In genomic region chr10:15789793-15790525, GRCh38 we compare ENCODE assay signal across 13 cellular contexts.
DNase-seq lines count a peak whose midpoint lies in the region; ATAC-seq and TF ChIP-seq lines count a peak whose summit lies in the region.
"Had no signal": no experiment of that assay in that cellular context is flagged by ENCODE, and none has a peak within 500 bp of the region (broad histone marks: within the 10 kb centered on the region; RNA-seq: fewer than 3 reads in every experiment).

No MANE protein-coding gene starts in this region.

- no peak overlapping the region for H3K4me2 ChIP-seq in GM23338

- ATAC-seq in GM23338 = no peak
- no peak for ATAC-seq in GM18861 (IDR thresholded peaks at IDR 0.05; ENCODE audit: unreplicated experiment)

- TF ChIP-seq CTCF in GM23338 (conservative IDR thresholded peaks at IDR 0.05; ENCODE audit: low read depth in 2 of 2) (no peak), adrenal gland (IDR thresholded peaks at IDR 0.05) (no peak), foreskin fibroblast (IDR thresholded peaks at IDR 0.05; ENCODE audit: low read depth, low read length) (no peak), mesothelial cell of epicardium (IDR thresholded peaks at IDR 0.05; ENCODE audit: unreplicated experiment) (no peak)

- H3K9me2 ChIP-seq in GM23338 (ENCODE audit: insufficient read depth) = no peaks in the 10 kb centered on the region

- H3K36me3 Mint-ChIP-seq in GM23338 (ENCODE audit: low read depth) (no peaks in the 10 kb centered on the region), mesothelial cell of epicardium (peaks cover 20% of the 10 kb centered on the region)

- H3K9me3 ChIP-seq in adrenal gland (replicated peaks in 1 of 3) (no peaks in the 10 kb centered on the region), subcutaneous abdominal adipose tissue (ENCODE audit: control insufficient read depth in 5 of 5, low read length in 5 of 5) (no peaks in the 10 kb centered on the region)
- H3K9me3 ChIP-seq: psoas muscle had no signal

- H3K27ac ChIP-seq in GM23338 (ENCODE audit: low read depth) (no peak overlapping the region), adrenal gland (peak overlapping the region in 4 of 5 donors; percentile 17 to 81 (median 54)), subcutaneous abdominal adipose tissue (ENCODE audit: low read depth, low read length) (peak overlapping the region; percentile 24)
- H3K27ac ChIP-seq: cardiac muscle cell, psoas muscle had no signal

- H3K36me3 ChIP-seq in GM23338 (ENCODE audit: insufficient read depth) = no peaks in the 10 kb centered on the region
- H3K36me3 ChIP-seq in adrenal gland (replicated peaks in 1 of 2) = peaks cover 0 to 7% of the 10 kb centered on the region in 2 donors
- H3K36me3 ChIP-seq in subcutaneous abdominal adipose tissue (ENCODE audit: control insufficient read depth in 5 of 5, insufficient read depth in 5 of 5, low read length in 5 of 5) = peaks cover 12 to 32% (median 27%) of the 10 kb centered on the region in 5 donors
- H3K36me3 ChIP-seq: cardiac muscle cell had no signal

- no peak for TF ChIP-seq POLR2A in adrenal gland (IDR thresholded peaks at IDR 0.05)

- DNase-seq in GM23338 (ENCODE audit: low spot score) (no peak), adrenal gland (peak in 4 of 7 donors; percentile 20 to 35 (median 30)), foreskin fibroblast (peak; percentile 80 to 89), mesothelial cell of epicardium (ENCODE audit: low spot score in 2 of 2, unreplicated experiment in 2 of 2) (no peak)
- no peak for DNase-seq in activated CD8-positive, alpha-beta memory T cell treated with anti-CD3 and anti-CD28 coated beads, Interleukin-2, amount 50 U/mL, for 4 hours
- DNase-seq: activated CD8-positive, alpha-beta memory T cell treated with anti-CD3 and anti-CD28 coated beads, Interleukin-2, amount 50 U/mL, for 48 hours; NCI-H1930; psoas muscle; trophoblast cell had no signal

- H4K20me1 ChIP-seq in GM23338 (replicated peaks; ENCODE audit: insufficient read depth) = no peaks in the 10 kb centered on the region

- WGBS in adrenal gland, 4 donors = 39 to 47% (median 45%) methylated on average over 1 of the region's 1 CpG

- H2AFZ ChIP-seq in GM23338 = no peak overlapping the region

- no peak overlapping the region for H3K9ac ChIP-seq in subcutaneous abdominal adipose tissue (ENCODE audit: low read length in 5 of 5)

- intact Hi-C loops in adrenal gland (cut with DNase I) = no loop called here

- no peaks in the 10 kb centered on the region for H3K27me3 ChIP-seq in GM23338 (ENCODE audit: insufficient read depth)
- H3K27me3 ChIP-seq in adrenal gland = no peaks in the 10 kb centered on the region
- no peaks in the 10 kb centered on the region for H3K27me3 ChIP-seq in subcutaneous abdominal adipose tissue (ENCODE audit: control insufficient read depth in 5 of 5, insufficient read depth in 4 of 5, low read length in 5 of 5)
- H3K27me3 ChIP-seq: cardiac muscle cell had no signal

- 0 out of 2 replicates have a peak overlapping the region, but pooled peaks have one; percentile 32 for H3K27ac Mint-ChIP-seq in GM23338
- no peak overlapping the region for H3K27ac Mint-ChIP-seq in mesothelial cell of epicardium
- H3K27ac Mint-ChIP-seq: T-helper 2 cell treated with Interferon-gamma antibody and Interleukin-4, amounts not matched to agents 5 μg/mL and 100 μg/mL, for 36 hours had no signal

- H3K9me3 Mint-ChIP-seq in GM23338 (no peaks in the 10 kb centered on the region), mesothelial cell of epicardium (no peaks in the 10 kb centered on the region)
- H3K9me3 Mint-ChIP-seq: T-helper 2 cell treated with Interferon-gamma antibody and Interleukin-4, amounts not matched to agents 5 μg/mL and 100 μg/mL, for 36 hours had no signal

- no peaks in the 10 kb centered on the region for H3K79me2 ChIP-seq in GM23338 (replicated peaks; ENCODE audit: insufficient read depth)

- H3K4me1 ChIP-seq in GM23338 (ENCODE audit: insufficient read depth) = 0 out of 2 replicates have a peak, but pooled peaks cover 5% of the 10 kb centered on the region
- peaks cover 14 to 39% of the 10 kb centered on the region in 2 donors for H3K4me1 ChIP-seq in adrenal gland (replicated peaks in 1 of 2)
- peaks cover 0 to 22% (median 18%) of the 10 kb centered on the region in 5 donors for H3K4me1 ChIP-seq in subcutaneous abdominal adipose tissue (ENCODE audit: control insufficient read depth in 5 of 5, insufficient read depth in 5 of 5, low read length in 5 of 5)

- no peak overlapping the region for H3K4me3 Mint-ChIP-seq in GM23338
- no peak overlapping the region for H3K4me3 Mint-ChIP-seq in mesothelial cell of epicardium
- H3K4me3 Mint-ChIP-seq: T-helper 2 cell treated with Interferon-gamma antibody and Interleukin-4, amounts not matched to agents 5 μg/mL and 100 μg/mL, for 36 hours had no signal

- H3K27me3 Mint-ChIP-seq in GM23338 (ENCODE audit: insufficient read depth, low read depth, poor library complexity) (peaks cover 3% of the 10 kb centered on the region), mesothelial cell of epicardium (ENCODE audit: low read depth) (no peaks in the 10 kb centered on the region)

- H3K4me3 ChIP-seq in GM23338 = no peak overlapping the region
- H3K4me3 ChIP-seq in adrenal gland = no peak overlapping the region
- no peak overlapping the region for H3K4me3 ChIP-seq in foreskin fibroblast (ENCODE audit: low read depth in 1 of 2, low read length in 2 of 2)
- H3K4me3 ChIP-seq in subcutaneous abdominal adipose tissue (ENCODE audit: low read depth in 1 of 5, low read length in 5 of 5) = no peak overlapping the region
- H3K4me3 ChIP-seq: cardiac muscle cell, psoas muscle had no signal

- no peaks in the 10 kb centered on the region for H3F3A ChIP-seq in GM23338 (replicated peaks; ENCODE audit: low read depth)

- H3K4me1 Mint-ChIP-seq in GM23338 = peaks cover 8% of the 10 kb centered on the region
- peaks cover 3% of the 10 kb centered on the region for H3K4me1 Mint-ChIP-seq in mesothelial cell of epicardium

TF ChIP-seq in GM23338, 12 proteins besides CTCF, POLR2A, EP300 and RAD21:
- TF ChIP-seq ZNF114 (CRISPR knock-in tag; IDR thresholded peaks at IDR 0.05) (no peak), CREB1 (CRISPR knock-in tag; IDR thresholded peaks at IDR 0.05; ENCODE audit: low read depth) (no peak)

Comparison
In these comparisons a context has a peak if more than half of its experiments do, and no peak if none do; other contexts are left out.
1. DNase-seq: peak in adrenal gland (4 of 7) and foreskin fibroblast (2 of 2); none in GM23338 (single experiment), activated CD8-positive, alpha-beta memory T cell treated with anti-CD3 and anti-CD28 coated beads, Interleukin-2, amount 50 U/mL, for 4 hours (single experiment) and mesothelial cell of epicardium (0 of 2).